Comparison of ENCODE assay signal across 1 cellular context in the genomic region with DNA sequence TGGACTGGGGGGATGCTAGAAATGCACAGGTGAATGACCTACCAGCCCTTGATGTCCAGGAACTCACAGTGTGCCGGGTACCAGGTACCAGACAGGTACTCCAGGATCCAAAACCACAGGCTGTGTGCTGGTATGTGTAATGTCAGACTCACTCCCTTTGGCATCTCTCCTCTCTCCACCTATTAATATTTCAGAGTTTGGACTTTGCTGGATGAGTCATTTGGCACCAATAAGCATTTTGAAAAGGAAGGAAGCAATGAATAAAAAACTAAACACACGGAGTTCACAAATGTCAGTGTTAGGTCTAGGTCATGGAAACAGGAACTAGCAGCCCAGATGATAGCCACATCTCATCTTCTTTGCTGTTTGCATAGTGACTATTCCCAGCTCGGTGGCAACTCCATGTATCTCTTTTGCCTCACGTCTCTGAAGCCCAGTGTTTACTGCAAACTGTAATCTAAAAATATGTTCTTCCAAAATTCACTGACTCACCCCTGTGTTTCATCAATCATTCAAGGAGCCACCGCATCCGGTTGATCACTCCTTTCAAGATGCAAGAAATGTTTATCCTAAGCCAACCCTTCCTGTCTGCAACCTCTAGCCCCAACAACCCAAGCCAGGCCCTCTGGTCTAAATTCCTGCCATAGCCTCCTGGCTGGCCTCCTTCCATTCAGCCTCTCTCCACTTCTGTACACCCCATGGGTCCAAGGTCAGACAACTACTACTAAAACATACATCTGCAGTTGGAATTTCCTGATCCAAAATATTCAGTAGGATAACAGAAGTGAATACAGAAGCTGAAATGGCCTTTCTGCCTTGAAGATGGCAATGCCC.
TF ChIP-seq lines count a peak whose summit lies in the region.

No MANE protein-coding gene starts in this region.

TF ChIP-seq in HepG2, 621 proteins besides CTCF, POLR2A, EP300 and RAD21 (continued from another document):
- TF ChIP-seq JUN (CRISPR knock-in tag; IDR thresholded peaks at IDR 0.05): peak; percentile 54; the same call in 1 of the 2 replicates
- TF ChIP-seq HNF1A (IDR thresholded peaks at IDR 0.05; ENCODE audit: low read depth): peak; percentile 43; the same call in 1 of the 2 replicates
- 0 out of 2 replicates have a peak, but pooled peaks have one; percentile 39 for TF ChIP-seq HNF1A (CRISPR knock-in tag; IDR thresholded peaks at IDR 0.05; ENCODE audit: borderline replicate concordance)
- TF ChIP-seq ATF3 (CRISPR knock-in tag; IDR thresholded peaks at IDR 0.05): peak; percentile 76
- peak; percentile 83; the same call in 1 of the 2 replicates for TF ChIP-seq ZNF614 (CRISPR knock-in tag; IDR thresholded peaks at IDR 0.05; ENCODE audit: borderline replicate concordance)
- TF ChIP-seq ISX (CRISPR knock-in tag; conservative IDR thresholded peaks at IDR 0.05): no peak
- TF ChIP-seq TIGD3 (CRISPR knock-in tag; IDR thresholded peaks at IDR 0.05; ENCODE audit: borderline replicate concordance): no peak
- TF ChIP-seq, protein P1, sequence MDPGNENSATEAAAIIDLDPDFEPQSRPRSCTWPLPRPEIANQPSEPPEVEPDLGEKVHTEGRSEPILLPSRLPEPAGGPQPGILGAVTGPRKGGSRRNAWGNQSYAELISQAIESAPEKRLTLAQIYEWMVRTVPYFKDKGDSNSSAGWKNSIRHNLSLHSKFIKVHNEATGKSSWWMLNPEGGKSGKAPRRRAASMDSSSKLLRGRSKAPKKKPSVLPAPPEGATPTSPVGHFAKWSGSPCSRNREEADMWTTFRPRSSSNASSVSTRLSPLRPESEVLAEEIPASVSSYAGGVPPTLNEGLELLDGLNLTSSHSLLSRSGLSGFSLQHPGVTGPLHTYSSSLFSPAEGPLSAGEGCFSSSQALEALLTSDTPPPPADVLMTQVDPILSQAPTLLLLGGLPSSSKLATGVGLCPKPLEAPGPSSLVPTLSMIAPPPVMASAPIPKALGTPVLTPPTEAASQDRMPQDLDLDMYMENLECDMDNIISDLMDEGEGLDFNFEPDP (CRISPR knock-in tag; conservative IDR thresholded peaks at IDR 0.05): no peak
- TF ChIP-seq HNRNPH1 (optimal IDR thresholded peaks at IDR 0.05; ENCODE audit: low read depth, low read length): no peak
- TF ChIP-seq RARA (CRISPR knock-in tag; IDR thresholded peaks at IDR 0.05): peak; percentile 94
- no peak for TF ChIP-seq ZSCAN31 (CRISPR knock-in tag; IDR thresholded peaks at IDR 0.05; ENCODE audit: low read depth)
- TF ChIP-seq TFAP4 (IDR thresholded peaks at IDR 0.05; ENCODE audit: borderline replicate concordance, low read depth): peak; percentile 71; the same call in 1 of the 2 replicates
- TF ChIP-seq MTF2 (CRISPR knock-in tag; IDR thresholded peaks at IDR 0.05; ENCODE audit: borderline replicate concordance): no peak
- 0 out of 2 replicates have a peak, but pooled peaks have one; percentile 26 for TF ChIP-seq ZNF264 (CRISPR knock-in tag; IDR thresholded peaks at IDR 0.05)
- TF ChIP-seq ZBTB33 (CRISPR knock-in tag; IDR thresholded peaks at IDR 0.05): no peak; the same call in 1 of the 2 replicates
- 0 out of 2 replicates have a peak, but pooled peaks have one; percentile 30 for TF ChIP-seq ZFP36L1 (CRISPR knock-in tag; IDR thresholded peaks at IDR 0.05)
- TF ChIP-seq ZNF644 (CRISPR knock-in tag; IDR thresholded peaks at IDR 0.05; ENCODE audit: low read depth): peak; percentile 60
- TF ChIP-seq HDAC2 (CRISPR knock-in tag; IDR thresholded peaks at IDR 0.05): peak; percentile 65
- TF ChIP-seq FOXK2 (IDR thresholded peaks at IDR 0.05): peak; percentile 71; the same call in 1 of the 2 replicates
- TF ChIP-seq, protein P2, sequence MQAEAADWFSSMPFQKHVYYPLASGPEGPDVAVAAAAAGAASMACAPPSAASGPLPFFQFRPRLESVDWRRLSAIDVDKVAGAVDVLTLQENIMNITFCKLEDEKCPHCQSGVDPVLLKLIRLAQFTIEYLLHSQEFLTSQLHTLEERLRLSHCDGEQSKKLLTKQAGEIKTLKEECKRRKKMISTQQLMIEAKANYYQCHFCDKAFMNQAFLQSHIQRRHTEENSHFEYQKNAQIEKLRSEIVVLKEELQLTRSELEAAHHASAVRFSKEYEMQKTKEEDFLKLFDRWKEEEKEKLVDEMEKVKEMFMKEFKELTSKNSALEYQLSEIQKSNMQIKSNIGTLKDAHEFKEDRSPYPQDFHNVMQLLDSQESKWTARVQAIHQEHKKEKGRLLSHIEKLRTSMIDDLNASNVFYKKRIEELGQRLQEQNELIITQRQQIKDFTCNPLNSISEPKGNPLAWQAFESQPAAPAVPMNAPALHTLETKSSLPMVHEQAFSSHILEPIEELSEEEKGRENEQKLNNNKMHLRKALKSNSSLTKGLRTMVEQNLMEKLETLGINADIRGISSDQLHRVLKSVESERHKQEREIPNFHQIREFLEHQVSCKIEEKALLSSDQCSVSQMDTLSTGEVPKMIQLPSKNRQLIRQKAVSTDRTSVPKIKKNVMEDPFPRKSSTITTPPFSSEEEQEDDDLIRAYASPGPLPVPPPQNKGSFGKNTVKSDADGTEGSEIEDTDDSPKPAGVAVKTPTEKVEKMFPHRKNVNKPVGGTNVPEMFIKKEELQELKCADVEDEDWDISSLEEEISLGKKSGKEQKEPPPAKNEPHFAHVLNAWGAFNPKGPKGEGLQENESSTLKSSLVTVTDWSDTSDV (CRISPR knock-in tag; IDR thresholded peaks at IDR 0.05): no peak
- no peak for TF ChIP-seq UBTF (CRISPR knock-in tag; IDR thresholded peaks at IDR 0.05)
- TF ChIP-seq ZNF441 (CRISPR knock-in tag; IDR thresholded peaks at IDR 0.05; ENCODE audit: borderline replicate concordance): no peak; the same call in 1 of the 2 replicates
- no peak for TF ChIP-seq SNRNP70 (IDR thresholded peaks at IDR 0.05; ENCODE audit: low read depth, low read length)
- no peak for TF ChIP-seq ZNF207 (IDR thresholded peaks at IDR 0.05; ENCODE audit: borderline replicate concordance)
- peak; percentile 44; the same call in 1 of the 2 replicates for TF ChIP-seq NR2C2 (CRISPR knock-in tag; IDR thresholded peaks at IDR 0.05; ENCODE audit: borderline replicate concordance)
- TF ChIP-seq, protein P3, sequence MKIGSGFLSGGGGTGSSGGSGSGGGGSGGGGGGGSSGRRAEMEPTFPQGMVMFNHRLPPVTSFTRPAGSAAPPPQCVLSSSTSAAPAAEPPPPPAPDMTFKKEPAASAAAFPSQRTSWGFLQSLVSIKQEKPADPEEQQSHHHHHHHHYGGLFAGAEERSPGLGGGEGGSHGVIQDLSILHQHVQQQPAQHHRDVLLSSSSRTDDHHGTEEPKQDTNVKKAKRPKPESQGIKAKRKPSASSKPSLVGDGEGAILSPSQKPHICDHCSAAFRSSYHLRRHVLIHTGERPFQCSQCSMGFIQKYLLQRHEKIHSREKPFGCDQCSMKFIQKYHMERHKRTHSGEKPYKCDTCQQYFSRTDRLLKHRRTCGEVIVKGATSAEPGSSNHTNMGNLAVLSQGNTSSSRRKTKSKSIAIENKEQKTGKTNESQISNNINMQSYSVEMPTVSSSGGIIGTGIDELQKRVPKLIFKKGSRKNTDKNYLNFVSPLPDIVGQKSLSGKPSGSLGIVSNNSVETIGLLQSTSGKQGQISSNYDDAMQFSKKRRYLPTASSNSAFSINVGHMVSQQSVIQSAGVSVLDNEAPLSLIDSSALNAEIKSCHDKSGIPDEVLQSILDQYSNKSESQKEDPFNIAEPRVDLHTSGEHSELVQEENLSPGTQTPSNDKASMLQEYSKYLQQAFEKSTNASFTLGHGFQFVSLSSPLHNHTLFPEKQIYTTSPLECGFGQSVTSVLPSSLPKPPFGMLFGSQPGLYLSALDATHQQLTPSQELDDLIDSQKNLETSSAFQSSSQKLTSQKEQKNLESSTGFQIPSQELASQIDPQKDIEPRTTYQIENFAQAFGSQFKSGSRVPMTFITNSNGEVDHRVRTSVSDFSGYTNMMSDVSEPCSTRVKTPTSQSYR (CRISPR knock-in tag; IDR thresholded peaks at IDR 0.05; ENCODE audit: borderline replicate concordance): no peak
- TF ChIP-seq KDM2A (CRISPR knock-in tag; IDR thresholded peaks at IDR 0.05; ENCODE audit: borderline replicate concordance, low read depth): peak; percentile 39; the same call in 1 of the 2 replicates
- no peak; the same call in 1 of the 2 replicates for TF ChIP-seq SALL2 (CRISPR knock-in tag; IDR thresholded peaks at IDR 0.05)
- TF ChIP-seq MAFK (conservative IDR thresholded peaks at IDR 0.05 in 1 of 2, IDR thresholded peaks at IDR 0.05 in 1 of 2; ENCODE audit: low read length in 2 of 2): peak in 1 of 2 experiments; percentile 18; a peak in 1 of 4 replicates
- no peak for TF ChIP-seq RELA (CRISPR knock-in tag; IDR thresholded peaks at IDR 0.05)
- peak; percentile 65 for TF ChIP-seq ASH2L (IDR thresholded peaks at IDR 0.05; ENCODE audit: insufficient read length, low read depth, low read length)
- TF ChIP-seq NCOR1 (IDR thresholded peaks at IDR 0.05; ENCODE audit: borderline replicate concordance, low read length): peak; percentile 54; the same call in 1 of the 2 replicates
- TF ChIP-seq KDM5A (IDR thresholded peaks at IDR 0.05; ENCODE audit: borderline replicate concordance, low read length): no peak
